ENCODE assay signal across 16 cellular contexts in the genomic region with DNA sequence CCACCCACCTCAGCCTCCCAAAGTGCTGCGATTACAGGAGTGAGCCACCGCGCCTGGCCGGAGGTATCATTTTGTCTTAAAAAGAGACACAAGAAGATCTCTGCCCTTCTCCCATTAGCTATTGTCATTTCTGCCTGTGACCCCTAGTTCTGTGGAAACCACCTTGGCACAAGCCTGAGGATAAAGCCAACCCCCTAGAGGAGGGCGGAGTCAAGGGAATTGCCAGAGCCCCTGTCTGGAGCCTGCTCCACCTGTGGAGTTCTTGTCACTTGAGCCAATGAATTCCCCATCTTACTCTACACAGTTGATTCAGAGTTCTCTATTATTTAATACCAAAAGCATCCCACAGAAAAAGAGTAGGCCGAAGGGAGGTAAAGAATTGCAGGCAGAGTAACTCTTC. TPM values are rescaled to one million over a fixed set of nuclear protein-coding genes. Genes with fewer than 3 reads are reported as not detected.
DNase-seq lines count a peak whose midpoint lies in the region; ATAC-seq and TF ChIP-seq lines count a peak whose summit lies in the region.
"Had no signal": no experiment of that assay in that cellular context is flagged by ENCODE, and none has a peak within 500 bp of the region (broad histone marks: within the 10 kb centered on the region; RNA-seq: fewer than 3 reads in every experiment).

No MANE protein-coding gene starts in this region.

- H3K4me3 Mint-ChIP-seq in activated naive CD4-positive, alpha-beta T cell treated with anti-CD3 and anti-CD28 coated beads for 36 hours = no peak overlapping the region
- peak overlapping the region; percentile 28 for H3K4me3 Mint-ChIP-seq in activated B cell treated with CpG ODN at 0.5 μM for 24 hours
- peak overlapping the region in 1 of 10 donors; percentile 9 for H3K4me3 Mint-ChIP-seq in naive thymus-derived CD4-positive, alpha-beta T cell
- H3K4me3 Mint-ChIP-seq in immature natural killer cell = no peak overlapping the region
- H3K4me3 Mint-ChIP-seq: H9 had no signal

- H3K9me3 Mint-ChIP-seq in activated naive CD4-positive, alpha-beta T cell treated with anti-CD3 and anti-CD28 coated beads for 36 hours = no peaks in the 10 kb centered on the region
- H3K9me3 Mint-ChIP-seq in activated B cell treated with CpG ODN at 0.5 μM for 24 hours (no peaks in the 10 kb centered on the region), immature natural killer cell (peaks cover 0 to 1% (median 0%) of the 10 kb centered on the region in 6 donors)
- H3K9me3 Mint-ChIP-seq in naive thymus-derived CD4-positive, alpha-beta T cell = peaks cover 0 to 3% (median 0%) of the 10 kb centered on the region in 11 donors
- H3K9me3 Mint-ChIP-seq: H9 had no signal

- H3K4me2 ChIP-seq in OCI-LY3 (ENCODE audit: low read length) = peak overlapping the region; percentile 74; the same call in 1 of the 2 replicates

- H3K27me3 Mint-ChIP-seq in activated naive CD4-positive, alpha-beta T cell treated with anti-CD3 and anti-CD28 coated beads for 36 hours (ENCODE audit: low read depth) = no peaks in the 10 kb centered on the region
- H3K27me3 Mint-ChIP-seq in activated B cell treated with CpG ODN at 0.5 μM for 24 hours (peaks cover 3% of the 10 kb centered on the region), immature natural killer cell (ENCODE audit: low read depth in 3 of 3) (peaks cover 0 to 3% (median 1%) of the 10 kb centered on the region in 3 donors)
- H3K27me3 Mint-ChIP-seq in naive thymus-derived CD4-positive, alpha-beta T cell = no peaks in the 10 kb centered on the region

- peaks cover 52% of the 10 kb centered on the region for H3K4me1 ChIP-seq in OCI-LY3 (ENCODE audit: low read length)
- H3K4me1 ChIP-seq in naive thymus-derived CD4-positive, alpha-beta T cell (ENCODE audit: control insufficient read depth in 2 of 2, insufficient read depth in 2 of 2, low read length in 2 of 2) = peaks cover 11 to 48% of the 10 kb centered on the region in 2 donors

- intact Hi-C loops in activated naive CD4-positive, alpha-beta T cell treated with anti-CD3 and anti-CD28 coated beads for 36 hours (cut with micrococcal nuclease) = no loop called here
- intact Hi-C loops in activated B cell treated with CpG ODN at 0.5 μM for 24 hours (cut with micrococcal nuclease) = loop anchor here (5.0 to 10.0 kb wide), 3 partner anchors 63 to 174 kb away; a partner anchor contains a TSS
- intact Hi-C loops in naive thymus-derived CD4-positive, alpha-beta T cell (cut with micrococcal nuclease) = no loop called here

- H3K27ac Mint-ChIP-seq in activated naive CD4-positive, alpha-beta T cell treated with anti-CD3 and anti-CD28 coated beads for 36 hours = peak overlapping the region; percentile 9
- no peak overlapping the region for H3K27ac Mint-ChIP-seq in activated B cell treated with CpG ODN at 0.5 μM for 24 hours
- H3K27ac Mint-ChIP-seq in naive thymus-derived CD4-positive, alpha-beta T cell = peak overlapping the region in 6 of 9 donors; percentile 43 to 83 (median 59)
- H3K27ac Mint-ChIP-seq in immature natural killer cell = no peak overlapping the region

- H3K9me3 ChIP-seq in OCI-LY3 (ENCODE audit: insufficient read depth, low read length) = no peaks in the 10 kb centered on the region
- H3K9me3 ChIP-seq in naive thymus-derived CD4-positive, alpha-beta T cell (ENCODE audit: control insufficient read depth in 2 of 3, low read length in 3 of 3) = no peaks in the 10 kb centered on the region

- POLR2A ChIA-PET in activated B cell treated with CpG ODN at 0.5 μM for 24 hours (lab: Charles Lee) = no interaction called here
- POLR2A ChIA-PET in naive thymus-derived CD4-positive, alpha-beta T cell (lab: Charles Lee) = no interaction called here

- H3K36me3 ChIP-seq in OCI-LY3 (replicated peaks; ENCODE audit: low read depth, low read length) = no peaks in the 10 kb centered on the region
- H3K36me3 ChIP-seq in naive thymus-derived CD4-positive, alpha-beta T cell (ENCODE audit: control insufficient read depth in 2 of 3, insufficient read depth in 3 of 3, low read length in 3 of 3) = no peaks in the 10 kb centered on the region

- no peak for DNase-seq in activated naive CD4-positive, alpha-beta T cell treated with anti-CD3 and anti-CD28 coated beads for 36 hours
- no peak for DNase-seq in activated naive CD4-positive, alpha-beta T cell treated with Interleukin-2 at 50 U/mL for 16 hours
- DNase-seq in activated B cell treated with CpG ODN at 0.5 μM for 24 hours (no peak), immature natural killer cell (no peak)
- DNase-seq in naive thymus-derived CD4-positive, alpha-beta T cell = no peak
- DNase-seq: AML-193, Calu3, DMS 273 treated with DMSO at 0.1 percent for 48 hours, GM23248, H9 had no signal

- H3K4me1 Mint-ChIP-seq in activated naive CD4-positive, alpha-beta T cell treated with anti-CD3 and anti-CD28 coated beads for 36 hours (ENCODE audit: low read depth) = peaks cover 57% of the 10 kb centered on the region
- peaks cover 56% of the 10 kb centered on the region for H3K4me1 Mint-ChIP-seq in activated B cell treated with CpG ODN at 0.5 μM for 24 hours
- H3K4me1 Mint-ChIP-seq in naive thymus-derived CD4-positive, alpha-beta T cell = peaks cover 33 to 68% (median 57%) of the 10 kb centered on the region in 7 donors
- peaks cover 17 to 24% of the 10 kb centered on the region in 2 donors for H3K4me1 Mint-ChIP-seq in immature natural killer cell

- CTCF ChIA-PET in activated naive CD4-positive, alpha-beta T cell treated with anti-CD3 and anti-CD28 coated beads for 36 hours (lab: Charles Lee) = no interaction called here
- CTCF ChIA-PET in activated B cell treated with CpG ODN at 0.5 μM for 24 hours (lab: Charles Lee) = interaction anchor here (1.1 to 3.1 kb wide), 2 partner anchors 49 to 111 kb away, joined by 4 to 8 read pairs; no protein-coding TSS in a partner anchor
- CTCF ChIA-PET in naive thymus-derived CD4-positive, alpha-beta T cell (lab: Charles Lee) = interaction anchor here (1.2 kb wide), 1 partner anchor 120 kb away, joined by 6 read pairs; no protein-coding TSS in a partner anchor

- no peak overlapping the region for H2AFZ ChIP-seq in OCI-LY3 (ENCODE audit: low read depth, low read length)
- H2AFZ ChIP-seq: GM23248 had no signal

- TF ChIP-seq CTCF in OCI-LY3 (IDR thresholded peaks at IDR 0.05; ENCODE audit: low read depth, low read length) (no peak), activated B cell treated with CpG ODN at 0.5 μM for 24 hours (IDR thresholded peaks at IDR 0.05) (no peak)

- no peak overlapping the region for H3K9ac ChIP-seq in OCI-LY3 (ENCODE audit: low read length)
- H3K9ac ChIP-seq: BLaER1, GM23248 had no signal

- peaks cover 16% of the 10 kb centered on the region; the same call in 1 of the 2 replicates for H3K27me3 ChIP-seq in OCI-LY3 (ENCODE audit: low read depth, low read length)
- no peaks in the 10 kb centered on the region for H3K27me3 ChIP-seq in naive thymus-derived CD4-positive, alpha-beta T cell (ENCODE audit: control insufficient read depth in 2 of 2, insufficient read depth in 2 of 2, low read length in 2 of 2)
- H3K27me3 ChIP-seq: BLaER1 had no signal

- H3K27ac ChIP-seq in OCI-LY3 (ENCODE audit: low read length) = peak overlapping the region; percentile 85; the same call in 1 of the 2 replicates
- no peak overlapping the region for H3K27ac ChIP-seq in naive thymus-derived CD4-positive, alpha-beta T cell (ENCODE audit: low read depth, low read length)
- H3K27ac ChIP-seq: 22Rv1, BLaER1, GM23248 had no signal

- no peak for ATAC-seq in activated B cell treated with CpG ODN at 0.5 μM for 24 hours (ENCODE audit: low read depth)
- no peak for ATAC-seq in naive thymus-derived CD4-positive, alpha-beta T cell
- ATAC-seq in GM21515 (IDR thresholded peaks at IDR 0.05; ENCODE audit: unreplicated experiment) = no peak
- no peak for ATAC-seq in HG02678 (IDR thresholded peaks at IDR 0.05; ENCODE audit: unreplicated experiment)

- H3K79me2 ChIP-seq in OCI-LY3 (ENCODE audit: low read length) = no peaks in the 10 kb centered on the region

- no peaks in the 10 kb centered on the region for H4K20me1 ChIP-seq in OCI-LY3 (ENCODE audit: insufficient read depth, low read length)
- H4K20me1 ChIP-seq: BLaER1 had no signal

- H3K36me3 Mint-ChIP-seq in activated naive CD4-positive, alpha-beta T cell treated with anti-CD3 and anti-CD28 coated beads for 36 hours (ENCODE audit: low read depth) = no peaks in the 10 kb centered on the region
- H3K36me3 Mint-ChIP-seq in activated B cell treated with CpG ODN at 0.5 μM for 24 hours (ENCODE audit: low read depth) (no peaks in the 10 kb centered on the region), immature natural killer cell (no peaks in the 10 kb centered on the region)
- H3K36me3 Mint-ChIP-seq in naive thymus-derived CD4-positive, alpha-beta T cell = peaks cover 0 to 8% (median 0%) of the 10 kb centered on the region in 5 donors

- H3K4me3 ChIP-seq in OCI-LY3 (ENCODE audit: low read length) = no peak overlapping the region
- no peak overlapping the region for H3K4me3 ChIP-seq in naive thymus-derived CD4-positive, alpha-beta T cell (ENCODE audit: low read length)
- H3K4me3 ChIP-seq: BLaER1, GM23248 had no signal

RNA-seq across cellular contexts. Expression of a gene that starts 34.9 kb away (rescaled TPM):
- total RNA-seq in activated naive CD4-positive, alpha-beta T cell treated with anti-CD3 and anti-CD28 coated beads for 36 hours = 10 to 100 TPM; 82.3 to 82.4 TPM
- 34.6 and 41.7 TPM in 2 replicates for total RNA-seq in activated B cell treated with CpG ODN at 0.5 μM for 24 hours
- 10 to 100 TPM; 37.7 to 72.9 (median 41.5) TPM for total RNA-seq in naive thymus-derived CD4-positive, alpha-beta T cell
- polyA plus RNA-seq in naive thymus-derived CD4-positive, alpha-beta T cell = 10 to 100 TPM; 25.8 to 32.9 TPM
- polyA plus RNA-seq in immature natural killer cell = 1 to 10 TPM; 2.2 to 6.1 (median 3.9) TPM
- total RNA-seq: Calu3, GM23248, H9, HT1080 had no signal
- polyA plus RNA-seq: GM23248 had no signal

RNA-seq across cellular contexts. Expression of a gene that starts 45.0 kb away (rescaled TPM):
- total RNA-seq in activated naive CD4-positive, alpha-beta T cell treated with anti-CD3 and anti-CD28 coated beads for 36 hours = 10 to 100 TPM; 26.2 to 26.9 TPM
- 31.6 and 33.9 TPM in 2 replicates for total RNA-seq in activated B cell treated with CpG ODN at 0.5 μM for 24 hours
- total RNA-seq in naive thymus-derived CD4-positive, alpha-beta T cell = 100 to 1,000 TPM in 4 of 5 experiments, 10 to 100 TPM in 1; 25.3 to 161 (median 129) TPM
- 10 to 100 TPM; 57.8 to 59.6 TPM for polyA plus RNA-seq in naive thymus-derived CD4-positive, alpha-beta T cell
- 10 to 100 TPM; 33.4 to 52.5 (median 49.8) TPM for polyA plus RNA-seq in immature natural killer cell

Comparison
In these comparisons a context has a peak if more than half of its experiments do, and no peak if none do; other contexts are left out.
1. H3K27ac Mint-ChIP-seq: peak in activated naive CD4-positive, alpha-beta T cell treated with anti-CD3 and anti-CD28 coated beads for 36 hours (single experiment) and naive thymus-derived CD4-positive, alpha-beta T cell (6 of 9); none in activated B cell treated with CpG ODN at 0.5 μM for 24 hours (single experiment) and immature natural killer cell (0 of 6).